10 cellular contexts compared by ENCODE assay signal in the genomic region with DNA sequence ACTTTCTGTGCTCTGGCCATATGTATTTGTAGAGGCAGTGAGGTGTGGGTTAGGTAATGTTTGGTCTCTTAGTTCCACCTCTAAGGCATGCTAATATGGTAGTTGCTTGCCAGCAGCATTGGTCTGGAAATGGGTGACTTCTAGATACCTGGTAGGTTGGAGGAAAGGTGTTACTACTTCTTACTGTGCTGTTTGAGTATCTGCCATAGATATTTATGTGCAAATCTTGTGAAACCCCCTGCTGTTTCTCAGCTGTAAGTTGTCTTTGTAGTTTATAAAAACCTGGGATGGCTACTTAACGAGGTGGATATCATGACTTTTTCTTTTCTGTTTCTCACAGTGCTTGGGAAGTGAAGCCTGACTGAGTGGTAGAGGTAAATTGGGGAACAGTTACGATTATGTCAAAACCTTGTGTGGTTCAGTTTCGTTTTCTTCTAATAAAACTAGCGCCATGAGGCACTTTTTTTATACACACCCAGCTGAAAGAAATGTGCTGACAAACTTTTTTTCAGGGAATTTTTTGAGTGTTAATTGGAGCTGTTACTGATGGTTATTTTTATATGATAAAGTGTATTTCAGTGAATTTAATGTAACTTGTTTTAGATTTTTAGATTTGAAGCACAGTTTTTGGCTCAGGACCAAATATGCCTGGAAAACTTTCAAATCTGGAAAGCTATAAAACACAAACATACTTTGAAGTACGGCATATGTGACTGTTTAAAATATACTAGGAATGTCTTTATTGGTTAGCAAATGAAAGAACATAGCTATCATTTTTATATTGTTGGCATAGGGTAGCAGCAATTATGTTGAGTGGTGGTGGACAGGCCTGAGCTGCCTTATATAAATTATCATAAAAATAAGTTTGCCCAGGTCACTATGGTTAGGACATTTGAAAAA. TPM values are rescaled to one million over a fixed set of nuclear protein-coding genes. Genes with fewer than 3 reads are reported as not detected.
DNase-seq lines count a peak whose midpoint lies in the region; ATAC-seq, FAIRE-seq and TF ChIP-seq lines count a peak whose summit lies in the region.
"Had no signal": no experiment of that assay in that cellular context is flagged by ENCODE, and none has a peak within 500 bp of the region (broad histone marks: within the 10 kb centered on the region; RNA-seq: fewer than 3 reads in every experiment).

No MANE protein-coding gene starts in this region.

- H3K27me3 ChIP-seq in AG04450 (ENCODE audit: control insufficient read depth, insufficient read depth, low read length) (no peaks in the 10 kb centered on the region), adipocyte (replicated peaks; ENCODE audit: control insufficient read depth, insufficient read depth, low read length) (no peaks in the 10 kb centered on the region)

- ATAC-seq in GM21529 (IDR thresholded peaks at IDR 0.05; ENCODE audit: unreplicated experiment) = peak; percentile 62

- CTCF ChIA-PET in AG04450 (lab: Charles Lee) = interaction anchor here (0.7 to 1.5 kb wide), 3 partner anchors 10 to 159 kb away, joined by 3 to 7 read pairs (median 3); no protein-coding TSS in a partner anchor

- FAIRE-seq in H54 (lab: Jason Lieb, UNC) = no peak

- H3K9me3 ChIP-seq in AG04450 (ENCODE audit: control insufficient read depth, insufficient read depth, low read length) (peaks cover 4% of the 10 kb centered on the region; the same call in 1 of the 2 replicates), adipocyte (ENCODE audit: control insufficient read depth, low read length) (peaks cover 3% of the 10 kb centered on the region)

- TF ChIP-seq POLR2A in H54 (IDR thresholded peaks at IDR 0.05; ENCODE audit: low read depth, low read length) = no peak

- no peak for TF ChIP-seq CTCF in AG04450 (IDR thresholded peaks at IDR 0.05; ENCODE audit: low read depth, low read length)

- H3K4me3 ChIP-seq in AG04450 (ENCODE audit: low read depth, low read length) = peak overlapping the region; percentile 7; the same call in 1 of the 2 replicates
- peak overlapping the region; percentile 73 for H3K4me3 ChIP-seq in adipocyte (ENCODE audit: low read length)

- H3K9ac ChIP-seq in adipocyte (ENCODE audit: low read length) = peak overlapping the region; percentile 62

- H3K27ac ChIP-seq in AG04450 (ENCODE audit: low read depth, low read length) = no peak overlapping the region
- H3K27ac ChIP-seq: HL-60 had no signal

- peaks cover 27% of the 10 kb centered on the region for H3K4me1 ChIP-seq in adipocyte (ENCODE audit: control insufficient read depth, insufficient read depth, low read length)

- DNase-seq in AG04450 (ENCODE audit: low read depth, low spot score) = no peak
- DNase-seq in adipocyte (ENCODE audit: low read depth) = peak; percentile 77
- DNase-seq in lung microvascular endothelial cell (ENCODE audit: low read depth in 2 of 2) = peak; percentile 17 to 64
- DNase-seq in islet precursor cell = no peak
- DNase-seq in H54 (ENCODE audit: insufficient read length, low spot score) = no peak
- no peak for DNase-seq in NCI-H1930 (lab: John Stamatoyannopoulos, UW)
- no peak for DNase-seq in NCI-H2171 (lab: John Stamatoyannopoulos, UW)
- DNase-seq: cortex of kidney had no signal

- H3K36me3 ChIP-seq in adipocyte (ENCODE audit: control insufficient read depth, insufficient read depth, low read length, severe bottlenecking) = peaks cover 14% of the 10 kb centered on the region

- POLR2A ChIA-PET in AG04450 (lab: Yijun Ruan, JAX) = interaction anchor here (0.7 to 1.1 kb wide), 2 partner anchors 10 to 876 kb away, joined by 3 read pairs; no protein-coding TSS in a partner anchor

RNA-seq across cellular contexts. Expression of a gene that starts 42.1 kb away (rescaled TPM):
- polyA plus RNA-seq in AG04450 (2011; rRNA removed) = 18.0 and 24.2 TPM in 2 replicates
- polyA minus RNA-seq in AG04450 (2011; rRNA and poly(A)+ RNA removed) = 18.0 and 42.5 TPM in 2 replicates
- 21.4 and 26.0 TPM in 2 replicates for total RNA-seq in lung microvascular endothelial cell

Comparison
In these comparisons a context has a peak if more than half of its experiments do, and no peak if none do; other contexts are left out.
1. DNase-seq: peak in adipocyte (single experiment) and lung microvascular endothelial cell (2 of 2); none in AG04450 (single experiment), islet precursor cell (single experiment), H54 (single experiment), NCI-H1930 (0 of 2) and NCI-H2171 (single experiment).